In the genomic region with DNA sequence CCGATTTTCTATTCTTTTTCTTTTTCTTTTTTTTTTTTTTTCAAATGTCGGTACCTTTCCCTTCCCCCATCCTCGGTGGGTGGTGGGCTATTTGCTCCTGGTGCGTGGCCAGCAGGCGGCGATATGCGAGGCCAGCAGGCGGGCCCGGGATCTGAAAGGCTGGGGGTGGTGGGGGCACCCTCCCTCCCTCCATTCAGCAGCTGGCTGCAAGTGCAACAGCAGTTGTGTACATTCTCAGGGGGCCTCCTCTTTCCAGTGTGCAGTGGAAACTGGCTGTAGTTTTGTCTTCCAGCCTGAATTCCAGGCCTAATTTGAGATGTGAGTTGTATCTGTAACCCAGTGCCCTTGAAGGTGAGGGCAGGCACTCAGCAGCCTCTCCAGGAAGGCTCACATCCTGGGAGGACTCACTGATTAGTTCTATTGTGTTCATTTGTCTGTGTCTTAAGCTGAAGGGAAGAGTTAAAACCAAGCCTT, we compare ENCODE assay signal across 9 cellular contexts. TPM values are rescaled to one million over a fixed set of nuclear protein-coding genes. Genes with fewer than 3 reads are reported as not detected.
DNase-seq lines count a peak whose midpoint lies in the region; ATAC-seq and TF ChIP-seq lines count a peak whose summit lies in the region.
"Had no signal": no experiment of that assay in that cellular context is flagged by ENCODE, and none has a peak within 500 bp of the region (broad histone marks: within the 10 kb centered on the region; RNA-seq: fewer than 3 reads in every experiment).

No MANE protein-coding gene starts in this region.

- peaks cover 44% of the 10 kb centered on the region for H3K4me1 ChIP-seq in BLaER1
- H3K4me1 ChIP-seq in mesodermal cell (ENCODE audit: control insufficient read depth, insufficient read depth, low read length, poor library complexity, severe bottlenecking), result peaks cover 12% of the 10 kb centered on the region

- H3K4me1 Mint-ChIP-seq in activated CD4-positive, alpha-beta T cell treated with anti-CD3 and anti-CD28 coated beads, Interleukin-2, amount 10 ng/mL, durations not matched to agents 24 days and 14 days, result peaks cover 2% of the 10 kb centered on the region

- H3K27ac Mint-ChIP-seq in activated CD4-positive, alpha-beta T cell treated with anti-CD3 and anti-CD28 coated beads, Interleukin-2, amount 10 ng/mL, durations not matched to agents 24 days and 14 days, result no peak overlapping the region
- H3K27ac Mint-ChIP-seq: activated naive CD4-positive, alpha-beta T cell treated with anti-CD3 and anti-CD28 coated beads, Interleukin-2, amount 50 U/mL, for 72 hours had no signal

- intact Hi-C loops in activated CD4-positive, alpha-beta T cell treated with anti-CD3 and anti-CD28 coated beads, Interleukin-2, amount 10 ng/mL, durations not matched to agents 24 days and 14 days (cut with micrococcal nuclease), result loop anchor here (5.0 kb wide), 1 partner anchor 199 kb away; no protein-coding TSS in a partner anchor

- peak; percentile 27 for DNase-seq in GM20000 (ENCODE audit: low spot score)
- DNase-seq in anterior cingulate cortex (lab: John Stamatoyannopoulos, UW), result peak in 51 of 58 donors; percentile 13 to 81 (median 54)
- no peak for DNase-seq in activated CD4-positive, alpha-beta T cell treated with anti-CD3 and anti-CD28 coated beads, Interleukin-2, amount 10 ng/mL, durations not matched to agents 24 days and 14 days

- H3K9me3 ChIP-seq in BLaER1 (no peaks in the 10 kb centered on the region), mesodermal cell (ENCODE audit: control insufficient read depth, low read length) (no peaks in the 10 kb centered on the region)

- H3K27ac ChIP-seq in BLaER1 (no peak overlapping the region), mesodermal cell (ENCODE audit: low read depth, low read length, severe bottlenecking) (peak overlapping the region; percentile 57)

- H3K27me3 ChIP-seq in BLaER1, result peaks cover 33% of the 10 kb centered on the region

- peaks cover 31% of the 10 kb centered on the region for H4K20me1 ChIP-seq in BLaER1

- WGBS in mesodermal cell (ENCODE audit: insufficient coverage in 2 of 2), 2 experiments, result 0% methylated on average over 5 of the region's 9 CpGs; no CpG with 5 or more reads in 1 of the 2 experiments

- H3K4me3 ChIP-seq in BLaER1, result peak overlapping the region; percentile 71; the same call in 1 of the 2 replicates
- peak overlapping the region; percentile 47 for H3K4me3 ChIP-seq in mesodermal cell (ENCODE audit: extremely low read depth, insufficient read depth, low read length, poor library complexity, severe bottlenecking)

- H3K36me3 ChIP-seq in BLaER1 (0 out of 2 replicates have a peak, but pooled peaks cover 7% of the 10 kb centered on the region), mesodermal cell (ENCODE audit: control insufficient read depth, insufficient read depth, low read length) (peaks cover 19% of the 10 kb centered on the region)

- H3K4me3 Mint-ChIP-seq in activated CD4-positive, alpha-beta T cell treated with anti-CD3 and anti-CD28 coated beads, Interleukin-2, amount 10 ng/mL, durations not matched to agents 24 days and 14 days, result no peak overlapping the region

- no peak for ATAC-seq in HG03025 (IDR thresholded peaks at IDR 0.05; ENCODE audit: low FRiP score, unreplicated experiment)
- ATAC-seq in HG02981 (IDR thresholded peaks at IDR 0.05; ENCODE audit: unreplicated experiment), result no peak
- ATAC-seq in GM19467 (IDR thresholded peaks at IDR 0.05; ENCODE audit: unreplicated experiment), result no peak

- H3K36me3 Mint-ChIP-seq in activated CD4-positive, alpha-beta T cell treated with anti-CD3 and anti-CD28 coated beads, Interleukin-2, amount 10 ng/mL, durations not matched to agents 24 days and 14 days (ENCODE audit: low read depth), result no peaks in the 10 kb centered on the region

- H3K27me3 Mint-ChIP-seq in activated CD4-positive, alpha-beta T cell treated with anti-CD3 and anti-CD28 coated beads, Interleukin-2, amount 10 ng/mL, durations not matched to agents 24 days and 14 days, result peaks cover 55% of the 10 kb centered on the region

- TF ChIP-seq CTCF in GM20000 (IDR thresholded peaks at IDR 0.05; ENCODE audit: extremely low read depth, missing control alignments), result no peak

- no peak overlapping the region; the same call in 1 of the 2 replicates for H3K9ac ChIP-seq in BLaER1

- peak overlapping the region; percentile 100 for H3K4me2 ChIP-seq in BLaER1

- no peaks in the 10 kb centered on the region for H3K9me3 Mint-ChIP-seq in activated CD4-positive, alpha-beta T cell treated with anti-CD3 and anti-CD28 coated beads, Interleukin-2, amount 10 ng/mL, durations not matched to agents 24 days and 14 days
- H3K9me3 Mint-ChIP-seq: activated naive CD4-positive, alpha-beta T cell treated with anti-CD3 and anti-CD28 coated beads, Interleukin-2, amount 50 U/mL, for 72 hours had no signal

RNA-seq across cellular contexts. Expression of a gene that starts 3.1 kb away (rescaled TPM):
- 16.4 TPM for polyA plus RNA-seq in mesodermal cell (2013, experiment 1 of 2)
- polyA plus RNA-seq in mesodermal cell (2013, experiment 2 of 2), result 16.5 TPM
- 0.12 TPM in 1 of 2 replicates, not detected in the other for total RNA-seq in activated CD4-positive, alpha-beta T cell treated with anti-CD3 and anti-CD28 coated beads, Interleukin-2, amount 10 ng/mL, durations not matched to agents 24 days and 14 days
- total RNA-seq: activated naive CD4-positive, alpha-beta T cell treated with anti-CD3 and anti-CD28 coated beads, Interleukin-2, amount 50 U/mL, for 72 hours had no signal
